22 cellular contexts compared by ENCODE assay signal in genomic region chr17:54982399-54982798, GRCh38. TPM values are rescaled to one million over a fixed set of nuclear protein-coding genes. Genes with fewer than 3 reads are reported as not detected.
DNase-seq lines count a peak whose midpoint lies in the region; ATAC-seq and TF ChIP-seq lines count a peak whose summit lies in the region.
"Had no signal": no experiment of that assay in that cellular context is flagged by ENCODE, and none has a peak within 500 bp of the region (broad histone marks: within the 10 kb centered on the region; RNA-seq: fewer than 3 reads in every experiment).

No MANE protein-coding gene starts in this region.

- H3K9me3 ChIP-seq in GM23248 (ENCODE audit: low read depth) (no peaks in the 10 kb centered on the region), breast epithelium (peaks cover 5 to 8% of the 10 kb centered on the region in 2 donors), sigmoid colon (peaks cover 0 to 6% (median 0%) of the 10 kb centered on the region in 4 donors), mucosa of descending colon (peaks cover 9% of the 10 kb centered on the region)

- CTCF ChIA-PET in WTC11 (lab: Charles Lee): no interaction called here

- no peaks in the 10 kb centered on the region for H3K79me2 ChIP-seq in GM23248 (ENCODE audit: insufficient read depth)

- H3K4me3 ChIP-seq in GM23248 (no peak overlapping the region), breast epithelium (no peak overlapping the region), foreskin fibroblast (ENCODE audit: low read depth in 1 of 2, low read length in 2 of 2) (no peak overlapping the region), sigmoid colon (no peak overlapping the region), mucosa of descending colon (no peak overlapping the region)
- H3K4me3 ChIP-seq: adrenal gland had no signal

- H3K4me1 Mint-ChIP-seq in WTC11: 0 out of 2 replicates have a peak, but pooled peaks cover 2% of the 10 kb centered on the region

- H3K27me3 Mint-ChIP-seq in WTC11 (ENCODE audit: low read depth): no peaks in the 10 kb centered on the region
- H3K27me3 Mint-ChIP-seq: naive thymus-derived CD8-positive, alpha-beta T cell had no signal

- H3K4me3 Mint-ChIP-seq in WTC11: no peak overlapping the region
- H3K4me3 Mint-ChIP-seq: CD14-positive monocyte; naive thymus-derived CD8-positive, alpha-beta T cell had no signal

- peaks cover 11% of the 10 kb centered on the region for H3K4me1 ChIP-seq in GM23248 (ENCODE audit: insufficient read depth)
- H3K4me1 ChIP-seq in breast epithelium: no peaks in the 10 kb centered on the region
- peaks cover 0 to 15% (median 7%) of the 10 kb centered on the region in 4 donors for H3K4me1 ChIP-seq in sigmoid colon
- no peaks in the 10 kb centered on the region for H3K4me1 ChIP-seq in mucosa of descending colon (ENCODE audit: low read depth)
- H3K4me1 ChIP-seq: parathyroid adenoma had no signal

- H3K9ac ChIP-seq in GM23248: no peak overlapping the region
- H3K9ac ChIP-seq: parathyroid adenoma had no signal

- intact Hi-C loops in breast epithelium (cut with DNase I; ENCODE audit: low total_unique reads) (no loop called here), sigmoid colon (cut with DNase I) (no loop called here), mucosa of descending colon (cut with DNase I, micrococcal nuclease) (no loop called here)

- H3K36me3 Mint-ChIP-seq in WTC11: peaks cover 18% of the 10 kb centered on the region
- H3K36me3 Mint-ChIP-seq: CD14-positive monocyte had no signal

- no peak for ATAC-seq in WTC11
- ATAC-seq in mucosa of descending colon: no peak
- ATAC-seq in HG03045 (IDR thresholded peaks at IDR 0.05; ENCODE audit: unreplicated experiment): no peak
- ATAC-seq: naive thymus-derived CD8-positive, alpha-beta T cell; Right ventricle myocardium inferior had no signal

- TF ChIP-seq CTCF in breast epithelium (IDR thresholded peaks at IDR 0.05) (no peak), foreskin fibroblast (IDR thresholded peaks at IDR 0.05; ENCODE audit: low read depth, low read length) (no peak), sigmoid colon (IDR thresholded peaks at IDR 0.05) (no peak), WTC11 (IDR thresholded peaks at IDR 0.05) (no peak), mucosa of descending colon (IDR thresholded peaks at IDR 0.05) (no peak)

- TF ChIP-seq EP300 in sigmoid colon (IDR thresholded peaks at IDR 0.05): no peak

- no peak overlapping the region for H3K27ac ChIP-seq in GM23248
- H3K27ac ChIP-seq in breast epithelium: peak overlapping the region; percentile 44 to 80
- no peak overlapping the region for H3K27ac ChIP-seq in sigmoid colon
- H3K27ac ChIP-seq: parathyroid adenoma had no signal

- no peak overlapping the region for H2AFZ ChIP-seq in GM23248
- H2AFZ ChIP-seq: parathyroid adenoma had no signal

- TF ChIP-seq POLR2A in breast epithelium (IDR thresholded peaks at IDR 0.05): no peak
- TF ChIP-seq POLR2A in sigmoid colon (IDR thresholded peaks at IDR 0.05): no peak

- peaks cover 3% of the 10 kb centered on the region; the same call in 1 of the 2 replicates for H3F3A ChIP-seq in GM23248 (ENCODE audit: insufficient read depth)

- no peak overlapping the region for H3K4me2 ChIP-seq in GM23248 (ENCODE audit: unreplicated experiment)

- H3K27ac Mint-ChIP-seq in WTC11: no peak overlapping the region
- H3K27ac Mint-ChIP-seq: CD14-positive monocyte; naive thymus-derived CD8-positive, alpha-beta T cell had no signal

- no peaks in the 10 kb centered on the region for H4K20me1 ChIP-seq in GM23248 (ENCODE audit: insufficient read depth)

- H3K36me3 ChIP-seq in GM23248 (ENCODE audit: low read depth) (no peaks in the 10 kb centered on the region), breast epithelium (no peaks in the 10 kb centered on the region), sigmoid colon (peaks cover 0 to 8% (median 0%) of the 10 kb centered on the region in 4 donors), mucosa of descending colon (ENCODE audit: low read depth) (no peaks in the 10 kb centered on the region)
- H3K36me3 ChIP-seq: adrenal gland had no signal

- POLR2A ChIA-PET in WTC11 (lab: Charles Lee): no interaction called here

- no peaks in the 10 kb centered on the region for H3K27me3 ChIP-seq in GM23248 (replicated peaks; ENCODE audit: insufficient read depth)
- H3K27me3 ChIP-seq in breast epithelium: no peaks in the 10 kb centered on the region
- H3K27me3 ChIP-seq in sigmoid colon: no peaks in the 10 kb centered on the region
- H3K27me3 ChIP-seq: adrenal gland had no signal

- peaks cover 19% of the 10 kb centered on the region for H3K9me3 Mint-ChIP-seq in WTC11

- DNase-seq in GM23248: peak; percentile 19
- DNase-seq in breast epithelium (ENCODE audit: low spot score in 2 of 2): no peak
- peak; percentile 42 to 60 for DNase-seq in foreskin fibroblast
- DNase-seq in sigmoid colon: peak; percentile 66
- no peak for DNase-seq in WTC11 (ENCODE audit: low spot score)
- DNase-seq in mucosa of descending colon: no peak
- DNase-seq in KBM-7: no peak
- DNase-seq: activated CD4-positive, alpha-beta T cell treated with anti-CD3 and anti-CD28 coated beads for 48 hours; DMS 273 treated with DMSO at 0.1 percent for 48 hours; GF-D8; GOT3; head of caudate nucleus; naive thymus-derived CD8-positive, alpha-beta T cell; NCI-H1436 treated with DMSO at 0.1 percent for 48 hours; NCI-H2171 treated with DMSO at 0.1 percent for 48 hours; NCI-H69; small intestine had no signal

- no peaks in the 10 kb centered on the region; the same call in 1 of the 2 replicates for H3K9me2 ChIP-seq in GM23248 (ENCODE audit: insufficient read depth)

- in situ Hi-C loops in GM23248 (cut with MboI): loop anchor here (25.0 kb wide), 1 partner anchor 530 kb away; the partner anchor contains the start of gene SMIM36
- in situ Hi-C loops in KBM-7 (cut with MboI; ENCODE audit: low pct_unique_long_range_greater_than_20kb, low sequenced_read_pairs): no loop called here

TF ChIP-seq in WTC11, 78 proteins besides CTCF, POLR2A, EP300 and RAD21 (continues in another document):
- TF ChIP-seq SP1 (CRISPR knock-in tag; conservative IDR thresholded peaks at IDR 0.05) (no peak), KAT7 (CRISPR knock-in tag; IDR thresholded peaks at IDR 0.05; ENCODE audit: borderline replicate concordance) (no peak), ATF2 (CRISPR knock-in tag; IDR thresholded peaks at IDR 0.05; ENCODE audit: borderline replicate concordance, low read depth) (no peak), CDX4 (CRISPR knock-in tag; IDR thresholded peaks at IDR 0.05; ENCODE audit: borderline replicate concordance) (no peak), ZNF512 (CRISPR knock-in tag; IDR thresholded peaks at IDR 0.05; ENCODE audit: borderline replicate concordance) (no peak), TP53 (CRISPR knock-in tag; IDR thresholded peaks at IDR 0.05) (no peak), NFYB (CRISPR knock-in tag; conservative IDR thresholded peaks at IDR 0.05; ENCODE audit: low read depth) (no peak), USF2 (CRISPR knock-in tag; IDR thresholded peaks at IDR 0.05) (no peak)

RNA-seq across cellular contexts. Expression of gene STXBP4, which starts 13.8 kb away (rescaled TPM):
- total RNA-seq in GM23248 (2014; rRNA removed; shearing (Covaris generic)): 4.6 and 5.9 TPM in 2 replicates
- polyA plus RNA-seq in GM23248 (2016; fragmentation: Nextera tagmentation; extraction: Ambion mirVana): 8.4 and 8.7 TPM in 2 replicates
- total RNA-seq in breast epithelium: 10 to 100 TPM; 10.4 to 29.2 (median 20.2) TPM
- total RNA-seq in sigmoid colon: 10 to 100 TPM; 15.0 to 25.2 (median 21.1) TPM
- polyA plus RNA-seq in sigmoid colon: 1 to 10 TPM in 1 of 3 donors, under 1 TPM in 2; under 0.01 to 2.0 (median 0.69) TPM
- 9.4 to 12.0 TPM (median 9.8 TPM) in 3 replicates for total RNA-seq in WTC11 (2021)
- total RNA-seq in mucosa of descending colon: 10 to 100 TPM in 1 of 3 donors, 1 to 10 TPM in 2; 4.6 to 15.4 (median 8.8) TPM

RNA-seq across cellular contexts. Expression of gene COX11, which starts 13.9 kb away (rescaled TPM):
- 46.8 and 54.0 TPM in 2 replicates for total RNA-seq in GM23248 (2014; rRNA removed; shearing (Covaris generic))
- polyA plus RNA-seq in GM23248 (2016; fragmentation: Nextera tagmentation; extraction: Ambion mirVana) (38.2 and 38.9 TPM in 2 replicates), sigmoid colon (10 to 100 TPM; 20.4 to 49.4 (median 33.8) TPM)
- total RNA-seq in breast epithelium (10 to 100 TPM; 40.3 to 56.2 (median 55.9) TPM), sigmoid colon (10 to 100 TPM; 36.6 to 96.3 (median 55.2) TPM), WTC11 (2021) (58.1 to 65.0 TPM (median 59.9 TPM) in 3 replicates), mucosa of descending colon (10 to 100 TPM; 53.2 to 61.4 (median 55.3) TPM)

Comparison
In these comparisons a context has a peak if more than half of its experiments do, and no peak if none do; other contexts are left out.
1. DNase-seq: peak in GM23248 (single experiment), foreskin fibroblast (2 of 2) and sigmoid colon (single experiment); none in breast epithelium (0 of 2), WTC11 (single experiment), mucosa of descending colon (0 of 3) and KBM-7 (single experiment).
2. H3K27ac ChIP-seq: peak in breast epithelium (2 of 2); none in GM23248 (single experiment) and sigmoid colon (0 of 4).